ENCODE assay signal across 1 cellular context in genomic region chr21:44820851-44821250, GRCh38.
TF ChIP-seq lines count a peak whose summit lies in the region.

No MANE protein-coding gene starts in this region.

TF ChIP-seq in IMR-90, 13 proteins besides CTCF, POLR2A, EP300 and RAD21 (continued from another document):
- TF ChIP-seq RFX5 (IDR thresholded peaks at IDR 0.05; ENCODE audit: low read depth, low read length) (no peak), CEBPB (IDR thresholded peaks at IDR 0.05; ENCODE audit: low read depth, low read length) (no peak), MAFK (IDR thresholded peaks at IDR 0.05; ENCODE audit: low read depth, low read length) (no peak), CHD1 (IDR thresholded peaks at IDR 0.05; ENCODE audit: low read depth, low read length) (no peak)
